ENCODE assay signal across 24 cellular contexts in genomic region chr14:89958966-89959365, GRCh38. TPM values are rescaled to one million over a fixed set of nuclear protein-coding genes. Genes with fewer than 3 reads are reported as not detected.
DNase-seq lines count a peak whose midpoint lies in the region; ATAC-seq and TF ChIP-seq lines count a peak whose summit lies in the region.
"Had no signal": no experiment of that assay in that cellular context is flagged by ENCODE, and none has a peak within 500 bp of the region (broad histone marks: within the 10 kb centered on the region; RNA-seq: fewer than 3 reads in every experiment).

No MANE protein-coding gene starts in this region.

- H3K4me3 ChIP-seq in cardiac muscle cell (no peak overlapping the region), dorsolateral prefrontal cortex (peak overlapping the region in 3 of 59 donors; percentile 4 to 86 (median 6))
- H3K4me3 ChIP-seq: body of pancreas, esophagus squamous epithelium, left lung, right lobe of liver, SJSA1, tibial artery had no signal

- intact Hi-C loops in left ventricle myocardium superior (cut with micrococcal nuclease) = no loop called here
- intact Hi-C loops in activated T-helper 2 cell treated with anti-CD3 and anti-CD28 coated beads, Interferon-gamma antibody, Interleukin-2, Interleukin-4, amounts not matched to agents 10 μg/mL and 5 μg/mL and 100 μg/mL, durations not matched to agents 14 hours and 24 hours and 36 hours (cut with micrococcal nuclease) = loop anchor here (5.0 to 10.0 kb wide), 6 partner anchors 98 to 1394 kb away; partner anchors contain the start of genes PSMC1, RPS6KA5 and ZC3H14
- intact Hi-C loops in dorsolateral prefrontal cortex (cut with DNase I) = loop anchor here (5.0 to 10.0 kb wide), 2 partner anchors 276 to 298 kb away; partner anchors contain the start of gene PSMC1 (in 1 of the 2)

- DNase-seq in cardiac muscle cell (ENCODE audit: low read depth in 1 of 2, low spot score in 1 of 2) (no peak), left ventricle myocardium superior (no peak), dorsolateral prefrontal cortex (no peak), substantia nigra (lab: John Stamatoyannopoulos, UW) (peak in 2 of 49 donors; percentile 4 to 16), ecto neural progenitor cell (ENCODE audit: low spot score) (no peak), HuH-7.5 (ENCODE audit: low spot score) (no peak)
- DNase-seq in activated T-helper 2 cell treated with anti-CD3 and anti-CD28 coated beads, Interferon-gamma antibody, Interleukin-2, Interleukin-4, amounts not matched to agents 10 μg/mL and 5 μg/mL and 100 μg/mL, durations not matched to agents 14 hours and 24 hours and 36 hours (ENCODE audit: low spot score) = no peak
- DNase-seq: activated CD8-positive, alpha-beta memory T cell treated with anti-CD3 and anti-CD28 coated beads, Interleukin-2, amount 50 U/mL, for 48 hours; body of pancreas; endodermal cell; esophagus squamous epithelium; H7; left lung; MV-4-11; NCI-H187; NCI-H526; posterior cingulate gyrus; right lobe of liver; stimulated activated CD4-positive, alpha-beta T cell treated with anti-CD3 and anti-CD28 coated beads, Interleukin-4, amount 100 ng/mL, for 4 hours; stimulated activated naive CD4-positive, alpha-beta T cell; tibial artery had no signal

- peak overlapping the region; percentile 10 for H3K4me3 Mint-ChIP-seq in activated T-helper 2 cell treated with anti-CD3 and anti-CD28 coated beads, Interferon-gamma antibody, Interleukin-2, Interleukin-4, amounts not matched to agents 10 μg/mL and 5 μg/mL and 100 μg/mL, durations not matched to agents 14 hours and 24 hours and 36 hours (ENCODE audit: low read depth)
- H3K4me3 Mint-ChIP-seq: endodermal cell had no signal

- peaks cover 42% of the 10 kb centered on the region for H3K4me1 ChIP-seq in cardiac muscle cell (ENCODE audit: low read depth)

- no peaks in the 10 kb centered on the region for H3K27me3 Mint-ChIP-seq in activated T-helper 2 cell treated with anti-CD3 and anti-CD28 coated beads, Interferon-gamma antibody, Interleukin-2, Interleukin-4, amounts not matched to agents 10 μg/mL and 5 μg/mL and 100 μg/mL, durations not matched to agents 14 hours and 24 hours and 36 hours (ENCODE audit: low read depth)

- no peak for TF ChIP-seq CTCF in cardiac muscle cell (IDR thresholded peaks at IDR 0.05; ENCODE audit: low read depth, low read length)
- TF ChIP-seq CTCF in dorsolateral prefrontal cortex (IDR thresholded peaks at IDR 0.05 in 54 of 56, conservative IDR thresholded peaks at IDR 0.05 in 2 of 56; ENCODE audit: low read depth in 1 of 56, partially characterized antibody in 56 of 56) = no peak

- H3K27ac ChIP-seq in cardiac muscle cell (peak overlapping the region; percentile 75), dorsolateral prefrontal cortex (peak overlapping the region in 55 of 59 donors; percentile 3 to 85 (median 63)), substantia nigra (ENCODE audit: low read depth, low read length, poor library complexity, severe bottlenecking) (peak overlapping the region; percentile 44)
- H3K27ac ChIP-seq: body of pancreas, C4-2B, esophagus squamous epithelium, left lung, right lobe of liver, SJSA1, tibial artery had no signal

- ATAC-seq in left ventricle myocardium superior = no peak
- no peak for ATAC-seq in SK-N-SH treated with all-trans-retinoic acid at 6 μM for 48 hours
- ATAC-seq: body of pancreas, left lung, right lobe of liver had no signal

- no peak overlapping the region for H3K27ac Mint-ChIP-seq in activated T-helper 2 cell treated with anti-CD3 and anti-CD28 coated beads, Interferon-gamma antibody, Interleukin-2, Interleukin-4, amounts not matched to agents 10 μg/mL and 5 μg/mL and 100 μg/mL, durations not matched to agents 14 hours and 24 hours and 36 hours
- H3K27ac Mint-ChIP-seq: endodermal cell had no signal

- H3K36me3 ChIP-seq in cardiac muscle cell = peaks cover 5% of the 10 kb centered on the region
- H3K36me3 ChIP-seq: right lobe of liver had no signal

- H3K27me3 ChIP-seq in cardiac muscle cell (no peaks in the 10 kb centered on the region), dorsolateral prefrontal cortex (no peaks in the 10 kb centered on the region)
- H3K27me3 ChIP-seq: body of pancreas, esophagus squamous epithelium, right lobe of liver, SJSA1, tibial artery had no signal

- H3K4me1 Mint-ChIP-seq in activated T-helper 2 cell treated with anti-CD3 and anti-CD28 coated beads, Interferon-gamma antibody, Interleukin-2, Interleukin-4, amounts not matched to agents 10 μg/mL and 5 μg/mL and 100 μg/mL, durations not matched to agents 14 hours and 24 hours and 36 hours (ENCODE audit: low read depth) = peaks cover 56% of the 10 kb centered on the region

- H3K36me3 Mint-ChIP-seq in activated T-helper 2 cell treated with anti-CD3 and anti-CD28 coated beads, Interferon-gamma antibody, Interleukin-2, Interleukin-4, amounts not matched to agents 10 μg/mL and 5 μg/mL and 100 μg/mL, durations not matched to agents 14 hours and 24 hours and 36 hours (ENCODE audit: low read depth) = peaks cover 73% of the 10 kb centered on the region

- no peaks in the 10 kb centered on the region for H3K9me3 Mint-ChIP-seq in activated T-helper 2 cell treated with anti-CD3 and anti-CD28 coated beads, Interferon-gamma antibody, Interleukin-2, Interleukin-4, amounts not matched to agents 10 μg/mL and 5 μg/mL and 100 μg/mL, durations not matched to agents 14 hours and 24 hours and 36 hours
- H3K9me3 Mint-ChIP-seq: endodermal cell had no signal

- H3K9me3 ChIP-seq in cardiac muscle cell (ENCODE audit: low read depth) = no peaks in the 10 kb centered on the region
- H3K9me3 ChIP-seq: body of pancreas, esophagus squamous epithelium, left lung, right lobe of liver, SJSA1, tibial artery had no signal

TF ChIP-seq in SK-N-SH treated with all-trans-retinoic acid at 6 μM for 48 hours, 23 proteins besides CTCF, POLR2A, EP300 and RAD21 (continues in another document):
- no peak for TF ChIP-seq ZNF8 (CRISPR knock-in tag; IDR thresholded peaks at IDR 0.05)
- TF ChIP-seq BACH2 (CRISPR knock-in tag; IDR thresholded peaks at IDR 0.05; ENCODE audit: borderline replicate concordance) = no peak
- no peak for TF ChIP-seq TOX (CRISPR knock-in tag; IDR thresholded peaks at IDR 0.05; ENCODE audit: borderline replicate concordance)
- no peak for TF ChIP-seq ISL1 (CRISPR knock-in tag; IDR thresholded peaks at IDR 0.05)
- TF ChIP-seq, protein P1, sequence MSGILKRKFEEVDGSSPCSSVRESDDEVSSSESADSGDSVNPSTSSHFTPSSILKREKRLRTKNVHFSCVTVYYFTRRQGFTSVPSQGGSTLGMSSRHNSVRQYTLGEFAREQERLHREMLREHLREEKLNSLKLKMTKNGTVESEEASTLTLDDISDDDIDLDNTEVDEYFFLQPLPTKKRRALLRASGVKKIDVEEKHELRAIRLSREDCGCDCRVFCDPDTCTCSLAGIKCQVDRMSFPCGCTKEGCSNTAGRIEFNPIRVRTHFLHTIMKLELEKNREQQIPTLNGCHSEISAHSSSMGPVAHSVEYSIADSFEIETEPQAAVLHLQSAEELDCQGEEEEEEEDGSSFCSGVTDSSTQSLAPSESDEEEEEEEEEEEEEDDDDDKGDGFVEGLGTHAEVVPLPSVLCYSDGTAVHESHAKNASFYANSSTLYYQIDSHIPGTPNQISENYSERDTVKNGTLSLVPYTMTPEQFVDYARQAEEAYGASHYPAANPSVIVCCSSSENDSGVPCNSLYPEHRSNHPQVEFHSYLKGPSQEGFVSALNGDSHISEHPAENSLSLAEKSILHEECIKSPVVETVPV (CRISPR knock-in tag; IDR thresholded peaks at IDR 0.05) = no peak
- no peak for TF ChIP-seq ZC3H10 (CRISPR knock-in tag; IDR thresholded peaks at IDR 0.05)
- TF ChIP-seq ZNF565 (CRISPR knock-in tag; conservative IDR thresholded peaks at IDR 0.05; ENCODE audit: low read depth) = no peak
- TF ChIP-seq, protein P2, sequence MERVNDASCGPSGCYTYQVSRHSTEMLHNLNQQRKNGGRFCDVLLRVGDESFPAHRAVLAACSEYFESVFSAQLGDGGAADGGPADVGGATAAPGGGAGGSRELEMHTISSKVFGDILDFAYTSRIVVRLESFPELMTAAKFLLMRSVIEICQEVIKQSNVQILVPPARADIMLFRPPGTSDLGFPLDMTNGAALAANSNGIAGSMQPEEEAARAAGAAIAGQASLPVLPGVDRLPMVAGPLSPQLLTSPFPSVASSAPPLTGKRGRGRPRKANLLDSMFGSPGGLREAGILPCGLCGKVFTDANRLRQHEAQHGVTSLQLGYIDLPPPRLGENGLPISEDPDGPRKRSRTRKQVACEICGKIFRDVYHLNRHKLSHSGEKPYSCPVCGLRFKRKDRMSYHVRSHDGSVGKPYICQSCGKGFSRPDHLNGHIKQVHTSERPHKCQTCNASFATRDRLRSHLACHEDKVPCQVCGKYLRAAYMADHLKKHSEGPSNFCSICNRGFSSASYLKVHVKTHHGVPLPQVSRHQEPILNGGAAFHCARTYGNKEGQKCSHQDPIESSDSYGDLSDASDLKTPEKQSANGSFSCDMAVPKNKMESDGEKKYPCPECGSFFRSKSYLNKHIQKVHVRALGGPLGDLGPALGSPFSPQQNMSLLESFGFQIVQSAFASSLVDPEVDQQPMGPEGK (CRISPR knock-in tag; IDR thresholded peaks at IDR 0.05; ENCODE audit: borderline replicate concordance) = no peak
- no peak for TF ChIP-seq ESRRG (CRISPR knock-in tag; IDR thresholded peaks at IDR 0.05)

RNA-seq across cellular contexts. Expression of gene TDP1, which starts 3.2 kb away (rescaled TPM):
- total RNA-seq in cardiac muscle cell = 28.0 and 35.0 TPM in 2 replicates
- polyA plus RNA-seq in cardiac muscle cell = 26.6 and 35.7 TPM in 2 replicates
- 4.8 TPM for total RNA-seq in left ventricle myocardium superior
- 95.6 and 97.5 TPM in 2 replicates for total RNA-seq in activated T-helper 2 cell treated with anti-CD3 and anti-CD28 coated beads, Interferon-gamma antibody, Interleukin-2, Interleukin-4, amounts not matched to agents 10 μg/mL and 5 μg/mL and 100 μg/mL, durations not matched to agents 14 hours and 24 hours and 36 hours
- total RNA-seq in dorsolateral prefrontal cortex = 10 to 100 TPM in 118 of 120 experiments, 1 to 10 TPM in 2; 8.3 to 27.8 (median 17.5) TPM

RNA-seq across cellular contexts. Expression of gene EFCAB11, which starts 4.4 kb away (rescaled TPM):
- total RNA-seq in cardiac muscle cell (12.3 and 13.1 TPM in 2 replicates), left ventricle myocardium superior (3.6 TPM), dorsolateral prefrontal cortex (10 to 100 TPM in 85 of 120 experiments, 1 to 10 TPM in 35; 6.1 to 28.8 (median 11.4) TPM)
- polyA plus RNA-seq in cardiac muscle cell = 14.7 and 20.3 TPM in 2 replicates
- 7.1 and 9.0 TPM in 2 replicates for total RNA-seq in activated T-helper 2 cell treated with anti-CD3 and anti-CD28 coated beads, Interferon-gamma antibody, Interleukin-2, Interleukin-4, amounts not matched to agents 10 μg/mL and 5 μg/mL and 100 μg/mL, durations not matched to agents 14 hours and 24 hours and 36 hours
